8 cellular contexts compared by ENCODE assay signal in genomic region chr10:95242581-95243317, GRCh38. TPM values are rescaled to one million over a fixed set of nuclear protein-coding genes. Genes with fewer than 3 reads are reported as not detected.
DNase-seq lines count a peak whose midpoint lies in the region; ATAC-seq, FAIRE-seq and TF ChIP-seq lines count a peak whose summit lies in the region.

No MANE protein-coding gene starts in this region.

- H3K36me3 ChIP-seq in tibial nerve: peaks cover 0 to 31% (median 6%) of the 10 kb centered on the region in 3 donors
- peaks cover 5 to 10% of the 10 kb centered on the region in 2 donors for H3K36me3 ChIP-seq in aorta (ENCODE audit: control insufficient read depth in 1 of 2, insufficient read depth in 2 of 2, low read length in 1 of 2)

- FAIRE-seq in islet of Langerhans (lab: Jason Lieb, UNC): peak; percentile 45

- WGBS in tibial nerve, 2 donors: 81 to 87% methylated on average over 8 of the region's 8 CpGs
- WGBS in aorta, 2 donors: 69 to 72% methylated on average over 8 of the region's 8 CpGs

- H3K4me1 ChIP-seq in tibial nerve (peaks cover 0 to 10% (median 0%) of the 10 kb centered on the region in 4 donors), aorta (ENCODE audit: control insufficient read depth in 1 of 2, insufficient read depth in 2 of 2, low read length in 2 of 2) (peaks cover 0 to 5% of the 10 kb centered on the region in 2 donors)

- no peak overlapping the region for H3K4me3 ChIP-seq in tibial nerve
- H3K4me3 ChIP-seq in aorta (ENCODE audit: low read length in 2 of 2): no peak overlapping the region

- intact Hi-C loops in aorta (cut with DNase I): loop anchor here (5.0 to 10.0 kb wide), 6 partner anchors 40 to 362 kb away; no protein-coding TSS in a partner anchor

- peak; percentile 85 for TF ChIP-seq CTCF in 22Rv1 (IDR thresholded peaks at IDR 0.05)
- TF ChIP-seq CTCF in tibial nerve (IDR thresholded peaks at IDR 0.05): peak in 3 of 5 experiments; percentile 17 to 23 (median 19)

- DNase-seq in DMS153 (lab: John Stamatoyannopoulos, UW) (peak; percentile 17), NCI-H1694 (lab: John Stamatoyannopoulos, UW) (peak; percentile 8), amniotic stem cell (lab: John Stamatoyannopoulos, UW) (peak; percentile 52), tibial nerve (ENCODE audit: low spot score in 2 of 2) (no peak), aorta (no peak)

- no peak for TF ChIP-seq POLR2A in tibial nerve (IDR thresholded peaks at IDR 0.05)

- no peak for TF ChIP-seq EP300 in tibial nerve (IDR thresholded peaks at IDR 0.05)

- H3K27ac ChIP-seq in 22Rv1 (no peak overlapping the region), tibial nerve (no peak overlapping the region), aorta (ENCODE audit: low read depth in 1 of 2, low read length in 2 of 2) (no peak overlapping the region)

- H3K9me3 ChIP-seq in tibial nerve (no peaks in the 10 kb centered on the region), aorta (ENCODE audit: control insufficient read depth, low read length) (no peaks in the 10 kb centered on the region)

- ATAC-seq in HG02798 (IDR thresholded peaks at IDR 0.05; ENCODE audit: poor library complexity, unreplicated experiment): no peak
- ATAC-seq in aorta (ENCODE audit: low FRiP score): no peak

- no peaks in the 10 kb centered on the region for H3K27me3 ChIP-seq in tibial nerve
- H3K27me3 ChIP-seq in aorta (ENCODE audit: control insufficient read depth in 1 of 2, insufficient read depth in 2 of 2, low read length in 1 of 2): no peaks in the 10 kb centered on the region

RNA-seq across cellular contexts. Expression of gene PDLIM1, which starts 48.1 kb away (rescaled TPM):
- 100 to 1,000 TPM; 113 to 150 (median 128) TPM for total RNA-seq in tibial nerve
- total RNA-seq in aorta: 100 to 1,000 TPM; 243 to 273 TPM
- 100 to 1,000 TPM; 159 to 232 TPM for polyA plus RNA-seq in aorta

RNA-seq across cellular contexts. Expression of gene ACSM6, which starts 48.7 kb away (rescaled TPM):
- total RNA-seq in tibial nerve (not detected), aorta (under 1 TPM in 1 of 2 donors, not detected in 1; 0.99 TPM)
- polyA plus RNA-seq in aorta: not detected

Comparison
In these comparisons a context has a peak if more than half of its experiments do, and no peak if none do; other contexts are left out.
1. DNase-seq: peak in DMS153 (single experiment), NCI-H1694 (single experiment) and amniotic stem cell (single experiment); none in tibial nerve (0 of 2) and aorta (0 of 2).